In genomic region chr17:36004604-36005003, GRCh38 we compare ENCODE assay signal across 1 cellular context.
TF ChIP-seq lines count a peak whose summit lies in the region.

No MANE protein-coding gene starts in this region.

TF ChIP-seq in WTC11, 78 proteins besides CTCF, POLR2A, EP300 and RAD21:
- TF ChIP-seq JAZF1 (CRISPR knock-in tag; IDR thresholded peaks at IDR 0.05) (no peak), ZNF232 (CRISPR knock-in tag; IDR thresholded peaks at IDR 0.05) (no peak), ZNF281 (CRISPR knock-in tag; IDR thresholded peaks at IDR 0.05) (no peak), ZMAT4 (CRISPR knock-in tag; IDR thresholded peaks at IDR 0.05) (no peak), ATF6 (CRISPR knock-in tag; IDR thresholded peaks at IDR 0.05) (no peak), NFE2L1 (CRISPR knock-in tag; IDR thresholded peaks at IDR 0.05) (no peak)
- TF ChIP-seq, protein P1, sequence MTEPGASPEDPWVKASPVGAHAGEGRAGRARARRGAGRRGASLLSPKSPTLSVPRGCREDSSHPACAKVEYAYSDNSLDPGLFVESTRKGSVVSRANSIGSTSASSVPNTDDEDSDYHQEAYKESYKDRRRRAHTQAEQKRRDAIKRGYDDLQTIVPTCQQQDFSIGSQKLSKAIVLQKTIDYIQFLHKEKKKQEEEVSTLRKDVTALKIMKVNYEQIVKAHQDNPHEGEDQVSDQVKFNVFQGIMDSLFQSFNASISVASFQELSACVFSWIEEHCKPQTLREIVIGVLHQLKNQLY (CRISPR knock-in tag; IDR thresholded peaks at IDR 0.05) = no peak
- TF ChIP-seq, protein P2, sequence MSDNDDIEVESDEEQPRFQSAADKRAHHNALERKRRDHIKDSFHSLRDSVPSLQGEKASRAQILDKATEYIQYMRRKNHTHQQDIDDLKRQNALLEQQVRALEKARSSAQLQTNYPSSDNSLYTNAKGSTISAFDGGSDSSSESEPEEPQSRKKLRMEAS (CRISPR knock-in tag; IDR thresholded peaks at IDR 0.05) = no peak
